In genomic region chr22:41512421-41513194, GRCh38 we compare ENCODE assay signal across 8 cellular contexts. TPM values are rescaled to one million over a fixed set of nuclear protein-coding genes. Genes with fewer than 3 reads are reported as not detected.
A peak's percentile ranks its signal among the peaks of the same experiment; 100 is the strongest.
DNase-seq lines count a peak whose midpoint lies in the region; ATAC-seq, FAIRE-seq and TF ChIP-seq lines count a peak whose summit lies in the region.
"Had no signal": no experiment of that assay in that cellular context is flagged by ENCODE, and none has a peak within 500 bp of the region (broad histone marks: within the 10 kb centered on the region; RNA-seq: fewer than 3 reads in every experiment).

No MANE protein-coding gene starts in this region.

- peaks cover 9% of the 10 kb centered on the region for H3K4me1 ChIP-seq in right cardiac atrium (ENCODE audit: control insufficient read depth, insufficient read depth, low read length)

- H3K4me3 Mint-ChIP-seq in stimulated activated memory B cell treated with anti-CD40 and anti-IgM and Interleukin-4, amounts not matched to agents 10 μg/mL and 1 μg/mL and 100 μg/mL, for 72 hours = no peak overlapping the region

- peak; percentile 40 to 60 for ATAC-seq in right cardiac atrium
- ATAC-seq in stimulated activated memory B cell treated with anti-CD40 and anti-IgM and Interleukin-4, amounts not matched to agents 10 μg/mL and 1 μg/mL and 100 μg/mL, for 72 hours = no peak
- ATAC-seq in HG02885 (IDR thresholded peaks at IDR 0.05; ENCODE audit: poor library complexity, unreplicated experiment) = no peak
- no peak for ATAC-seq in GM18858 (IDR thresholded peaks at IDR 0.05; ENCODE audit: unreplicated experiment)

- H3K4me3 ChIP-seq in WERI-Rb-1 (ENCODE audit: low read depth, low read length) = no peak overlapping the region
- no peak overlapping the region for H3K4me3 ChIP-seq in right cardiac atrium (ENCODE audit: low read length)

- H3K27me3 ChIP-seq in WERI-Rb-1 (ENCODE audit: insufficient read depth, low read depth, severe bottlenecking) (no peaks in the 10 kb centered on the region), right cardiac atrium (ENCODE audit: control insufficient read depth, insufficient read depth) (no peaks in the 10 kb centered on the region)

- DNase-seq in HTR-8/SVneo (ENCODE audit: insufficient read length, low spot score) (peak; percentile 93), WERI-Rb-1 (peak; percentile 54), right cardiac atrium (peak in 2 of 3 donors; percentile 65 to 75)
- no peak for DNase-seq in stimulated activated CD8-positive, alpha-beta memory T cell treated with anti-CD3 and anti-CD28 coated beads, Interleukin-4, amount 100 ng/mL, for 48 hours
- DNase-seq: activated naive CD4-positive, alpha-beta T cell had no signal

- H3K9me3 Mint-ChIP-seq in stimulated activated memory B cell treated with anti-CD40 and anti-IgM and Interleukin-4, amounts not matched to agents 10 μg/mL and 1 μg/mL and 100 μg/mL, for 72 hours = no peaks in the 10 kb centered on the region

- peaks cover 75% of the 10 kb centered on the region for H3K36me3 Mint-ChIP-seq in stimulated activated memory B cell treated with anti-CD40 and anti-IgM and Interleukin-4, amounts not matched to agents 10 μg/mL and 1 μg/mL and 100 μg/mL, for 72 hours

- peak overlapping the region; percentile 25 for H3K27ac ChIP-seq in WERI-Rb-1
- peak overlapping the region; percentile 73 for H3K27ac ChIP-seq in right cardiac atrium (ENCODE audit: low read length)

- peak; percentile 92 for FAIRE-seq in HTR-8/SVneo (lab: Jason Lieb, UNC)

- H3K27ac Mint-ChIP-seq in stimulated activated memory B cell treated with anti-CD40 and anti-IgM and Interleukin-4, amounts not matched to agents 10 μg/mL and 1 μg/mL and 100 μg/mL, for 72 hours = peak overlapping the region; percentile 23

- WGBS in right cardiac atrium = 65% methylated on average over 17 of the region's 17 CpGs

- TF ChIP-seq CTCF in WERI-Rb-1 (IDR thresholded peaks at IDR 0.05; ENCODE audit: low read depth, low read length) = no peak

- H3K4me1 Mint-ChIP-seq in stimulated activated memory B cell treated with anti-CD40 and anti-IgM and Interleukin-4, amounts not matched to agents 10 μg/mL and 1 μg/mL and 100 μg/mL, for 72 hours = no peaks in the 10 kb centered on the region

- H3K27me3 Mint-ChIP-seq in stimulated activated memory B cell treated with anti-CD40 and anti-IgM and Interleukin-4, amounts not matched to agents 10 μg/mL and 1 μg/mL and 100 μg/mL, for 72 hours = no peaks in the 10 kb centered on the region

- intact Hi-C loops in right cardiac atrium (cut with DNase I) = loop anchor here in 1 of 4 donors (10.0 kb wide), 1 partner anchor 48 kb away; the partner anchor contains the start of genes ACO2 and PHF5A

- H3K9me3 ChIP-seq in WERI-Rb-1 (ENCODE audit: severe bottlenecking) (no peaks in the 10 kb centered on the region), right cardiac atrium (ENCODE audit: control insufficient read depth, low read length) (no peaks in the 10 kb centered on the region)

- peaks cover 76% of the 10 kb centered on the region for H3K36me3 ChIP-seq in WERI-Rb-1

RNA-seq across cellular contexts. Expression of gene POLR3H, which starts 31.7 kb away (rescaled TPM):
- total RNA-seq in right cardiac atrium = 10 to 100 TPM; 21.0 to 26.7 (median 25.3) TPM
- 24.6 TPM for polyA plus RNA-seq in right cardiac atrium

RNA-seq across cellular contexts. Expression of gene ACO2, which starts 43.7 kb away (rescaled TPM):
- 100 to 1,000 TPM; 532 to 611 (median 544) TPM for total RNA-seq in right cardiac atrium
- polyA plus RNA-seq in right cardiac atrium = 471 TPM

RNA-seq across cellular contexts. Expression of gene PHF5A, which starts 44.1 kb away (rescaled TPM):
- total RNA-seq in right cardiac atrium = 10 to 100 TPM; 22.4 to 26.0 (median 25.0) TPM
- 34.6 TPM for polyA plus RNA-seq in right cardiac atrium

RNA-seq across cellular contexts. Expression of gene CSDC2, which starts 48.2 kb away (rescaled TPM):
- 100 to 1,000 TPM; 274 to 342 (median 287) TPM for total RNA-seq in right cardiac atrium
- polyA plus RNA-seq in right cardiac atrium = 309 TPM

Comparison
In these comparisons a context has a peak if more than half of its experiments do, and no peak if none do; other contexts are left out.
1. ATAC-seq: peak in right cardiac atrium (2 of 2); none in stimulated activated memory B cell treated with anti-CD40 and anti-IgM and Interleukin-4, amounts not matched to agents 10 μg/mL and 1 μg/mL and 100 μg/mL, for 72 hours (single experiment), HG02885 (single experiment) and GM18858 (single experiment).